Comparison of ENCODE assay signal across 10 cellular contexts in the genomic region with DNA sequence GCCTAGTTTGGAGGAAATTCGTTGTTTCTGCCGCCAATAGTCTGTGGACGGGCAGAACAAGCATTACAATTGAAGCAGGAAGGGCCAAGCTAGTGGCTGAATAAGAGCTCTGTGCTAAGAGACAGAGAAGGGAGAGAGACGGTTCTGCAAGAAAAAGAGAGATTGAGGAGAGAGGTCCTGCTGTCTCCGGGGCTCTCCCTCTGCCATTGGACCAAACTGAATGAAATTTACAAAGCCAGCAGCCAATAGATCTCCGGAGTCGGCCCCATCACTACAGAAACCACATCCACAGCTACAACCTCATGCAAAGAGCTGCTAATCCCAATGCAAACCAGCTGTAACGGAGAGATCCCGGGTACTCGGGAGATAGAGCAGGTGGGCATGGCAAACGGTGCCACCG. TPM values are rescaled to one million over a fixed set of nuclear protein-coding genes. Genes with fewer than 3 reads are reported as not detected.
DNase-seq lines count a peak whose midpoint lies in the region; ATAC-seq and TF ChIP-seq lines count a peak whose summit lies in the region.
"Had no signal": no experiment of that assay in that cellular context is flagged by ENCODE, and none has a peak within 500 bp of the region (broad histone marks: within the 10 kb centered on the region; RNA-seq: fewer than 3 reads in every experiment).

A gene (minus strand): TSS at position 148 of the 400 bp plus-strand sequence. CDS start 77,401 bp downstream, outside the sequence.

- H3K4me1 ChIP-seq in lower lobe of right lung: no peaks in the 10 kb centered on the region
- H3K4me1 ChIP-seq: pancreas had no signal

- DNase-seq in NCI-H1092 treated with DMSO at 0.1 percent for 48 hours (lab: John Stamatoyannopoulos, UW) (peak; percentile 86), cerebellar cortex (ENCODE audit: low spot score) (peak; percentile 85), lower lobe of right lung (no peak), superior temporal gyrus (ENCODE audit: extremely low spot score) (peak; percentile 64), NK-92 (lab: John Stamatoyannopoulos, UW; ENCODE audit: unreplicated experiment) (no peak), RKO (ENCODE audit: low spot score) (no peak)
- DNase-seq: pancreas had no signal

- H3K27me3 ChIP-seq in lower lobe of right lung (ENCODE audit: low read depth): peaks cover 5% of the 10 kb centered on the region

- no peak for TF ChIP-seq CTCF in lower lobe of right lung (IDR thresholded peaks at IDR 0.05)

- H3K4me3 ChIP-seq in lower lobe of right lung: peak within 1 kb of the TSS; percentile 46

- no peaks in the 10 kb centered on the region for H3K36me3 ChIP-seq in lower lobe of right lung
- H3K36me3 ChIP-seq: pancreas had no signal

- H3K9me3 ChIP-seq in lower lobe of right lung: no peaks in the 10 kb centered on the region
- H3K9me3 ChIP-seq: pancreas had no signal

- intact Hi-C loops in lower lobe of right lung (cut with DNase I): no loop called here

- ATAC-seq in lower lobe of right lung (no peak), HG03196 (IDR thresholded peaks at IDR 0.05; ENCODE audit: unreplicated experiment) (no peak), HG02588 (IDR thresholded peaks at IDR 0.05; ENCODE audit: unreplicated experiment) (no peak)
- ATAC-seq: pancreas had no signal

- no peak within 1 kb of the TSS for H3K27ac ChIP-seq in lower lobe of right lung
- H3K27ac ChIP-seq: pancreas had no signal

RNA-seq across cellular contexts. Expression of the gene that starts here (rescaled TPM):
- total RNA-seq in lower lobe of right lung: 4.8 TPM
- total RNA-seq: fibroblast of lung had no signal

Comparison
In these comparisons a context has a peak if more than half of its experiments do, and no peak if none do; other contexts are left out.
1. DNase-seq: peak in NCI-H1092 treated with DMSO at 0.1 percent for 48 hours (single experiment), cerebellar cortex (single experiment) and superior temporal gyrus (single experiment); none in lower lobe of right lung (single experiment), NK-92 (single experiment) and RKO (single experiment).